13 cellular contexts compared by ENCODE assay signal in genomic region chr6:41374618-41375590, GRCh38. TPM values are rescaled to one million over a fixed set of nuclear protein-coding genes. Genes with fewer than 3 reads are reported as not detected.
A peak's percentile ranks its signal among the peaks of the same experiment; 100 is the strongest.
DNase-seq lines count a peak whose midpoint lies in the region; ATAC-seq and TF ChIP-seq lines count a peak whose summit lies in the region.
"Had no signal": no experiment of that assay in that cellular context is flagged by ENCODE, and none has a peak within 500 bp of the region (broad histone marks: within the 10 kb centered on the region; RNA-seq: fewer than 3 reads in every experiment).

No MANE protein-coding gene starts in this region.

- H3K36me3 ChIP-seq in HUES48 (ENCODE audit: control insufficient read depth, insufficient read depth, low read length) = no peaks in the 10 kb centered on the region
- H3K36me3 ChIP-seq: breast epithelium had no signal

- peak overlapping the region; percentile 58 to 61 for H3K4me3 Mint-ChIP-seq in effector memory CD8-positive, alpha-beta T cell
- peak overlapping the region; percentile 36 for H3K4me3 Mint-ChIP-seq in neural crest cell

- H3K36me3 Mint-ChIP-seq in effector memory CD8-positive, alpha-beta T cell (ENCODE audit: insufficient read depth) = no peaks in the 10 kb centered on the region
- no peaks in the 10 kb centered on the region for H3K36me3 Mint-ChIP-seq in neural crest cell (ENCODE audit: low read depth)

- H3K9me3 Mint-ChIP-seq in effector memory CD8-positive, alpha-beta T cell = no peaks in the 10 kb centered on the region
- H3K9me3 Mint-ChIP-seq in neural crest cell = no peaks in the 10 kb centered on the region

- no peak overlapping the region for H3K27ac ChIP-seq in HUES48 (ENCODE audit: low read depth, low read length)
- H3K27ac ChIP-seq: breast epithelium had no signal

- H3K4me3 ChIP-seq in HUES48 (ENCODE audit: low read depth, low read length) = peak overlapping the region; percentile 37; the same call in 1 of the 2 replicates
- H3K4me3 ChIP-seq: mucosa of descending colon had no signal

- H3K27ac Mint-ChIP-seq in effector memory CD8-positive, alpha-beta T cell = no peak overlapping the region
- H3K27ac Mint-ChIP-seq in neural crest cell (ENCODE audit: unreplicated experiment) = no peak overlapping the region

- peaks cover 81 to 94% of the 10 kb centered on the region in 2 donors for H3K27me3 Mint-ChIP-seq in effector memory CD8-positive, alpha-beta T cell
- H3K27me3 Mint-ChIP-seq in neural crest cell (ENCODE audit: low read depth) = peaks cover 98% of the 10 kb centered on the region

- no peak for ATAC-seq in effector memory CD8-positive, alpha-beta T cell (replicated peaks)
- ATAC-seq in HG02610 (IDR thresholded peaks at IDR 0.05; ENCODE audit: unreplicated experiment) (no peak), sciatic nerve (no peak)
- ATAC-seq: mucosa of descending colon had no signal

- H3K9ac ChIP-seq in HUES48 (ENCODE audit: low read depth, low read length) = no peak overlapping the region

- H3K4me1 ChIP-seq in HUES48 (ENCODE audit: control insufficient read depth, insufficient read depth, low read length) = peaks cover 47% of the 10 kb centered on the region

- DNase-seq in D341Med (ENCODE audit: low spot score) (peak; percentile 71), neural crest cell (ENCODE audit: low read depth, low spot score) (no peak), sciatic nerve (ENCODE audit: low spot score) (no peak), NCI-H345 (lab: John Stamatoyannopoulos, UW) (no peak), G401 (ENCODE audit: low spot score) (no peak)
- DNase-seq in effector memory CD8-positive, alpha-beta T cell = no peak
- DNase-seq: GF-D8; mucosa of descending colon; NCI-H1930; stimulated activated CD4-positive, alpha-beta T cell treated with anti-CD3 and anti-CD28 coated beads, Interleukin-1b, Interleukin-23, amount 100 ng/mL, for 48 hours had no signal

- no peak for TF ChIP-seq CTCF in neural crest cell (conservative IDR thresholded peaks at IDR 0.05)

- H3K4me1 Mint-ChIP-seq in effector memory CD8-positive, alpha-beta T cell (ENCODE audit: low read depth in 2 of 2) = peaks cover 29 to 30% of the 10 kb centered on the region in 2 donors
- H3K4me1 Mint-ChIP-seq in neural crest cell = peaks cover 34% of the 10 kb centered on the region

- intact Hi-C loops in sciatic nerve (cut with DNase I) = loop anchor here (5.0 kb wide), 1 partner anchor 227 kb away; no protein-coding TSS in a partner anchor

- H3K9me3 ChIP-seq in HUES48 (ENCODE audit: control insufficient read depth, insufficient read depth, low read length) = no peaks in the 10 kb centered on the region
- H3K9me3 ChIP-seq: breast epithelium, mucosa of descending colon had no signal

- peaks cover 100% of the 10 kb centered on the region for H3K27me3 ChIP-seq in HUES48 (ENCODE audit: control insufficient read depth, insufficient read depth, low read length)

- in situ Hi-C loops in G401 (cut with HindIII; ENCODE audit: low sequenced_read_pairs) = no loop called here

RNA-seq across cellular contexts. Expression of gene NCR2, which starts 39.5 kb away (rescaled TPM):
- not detected in 2 replicates for total RNA-seq in neural crest cell
- total RNA-seq in sciatic nerve = not detected
- not detected in 2 replicates for total RNA-seq in G401 (2014; rRNA removed; shearing (Covaris generic))
- total RNA-seq: breast epithelium had no signal
